In the genomic region with DNA sequence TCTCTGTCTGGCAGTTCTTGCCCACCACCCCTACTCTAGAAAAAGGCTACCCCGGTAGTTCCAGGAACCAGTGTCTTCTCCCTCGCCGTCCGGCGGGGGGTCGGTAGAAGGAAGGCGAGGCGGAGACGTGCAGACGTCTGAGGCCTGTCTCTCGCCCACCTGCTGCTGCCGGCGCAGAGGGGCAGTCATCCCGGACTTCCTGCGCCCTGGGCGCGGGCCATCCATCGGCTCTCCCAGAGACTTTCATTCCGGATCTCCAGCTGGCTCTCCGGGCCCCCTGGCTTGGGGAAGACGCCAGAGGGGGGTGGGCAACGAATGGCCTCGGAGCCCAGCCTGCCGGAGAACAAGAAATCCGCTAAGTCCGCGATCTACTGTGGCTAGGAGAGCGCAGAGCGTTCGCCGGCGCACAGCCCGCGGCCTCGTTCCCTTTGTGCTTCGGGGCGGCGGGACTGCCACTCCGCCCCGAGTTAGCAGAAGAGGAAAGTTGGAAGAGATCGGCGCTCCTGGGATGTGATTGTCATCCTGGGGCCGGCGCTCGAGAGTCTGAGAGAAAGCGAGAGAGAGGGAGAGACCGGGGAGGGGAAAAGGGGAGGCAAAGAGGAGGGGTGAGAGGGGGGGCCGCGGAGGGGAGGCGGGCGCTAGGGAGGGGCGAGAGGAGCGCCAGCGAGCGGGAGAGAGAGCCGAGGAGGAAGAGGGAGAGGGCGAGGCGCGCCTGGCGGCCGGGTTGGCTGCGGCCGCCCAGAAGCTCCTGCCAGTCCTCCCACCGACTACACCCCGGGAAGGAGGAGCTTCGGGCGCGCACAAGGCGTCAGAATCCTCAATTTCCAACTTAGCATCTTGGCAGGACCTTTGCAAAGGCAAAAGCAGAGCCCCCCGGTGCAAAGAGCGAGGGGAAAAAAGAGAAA, we compare ENCODE assay signal across 1 cellular context.
TF ChIP-seq lines count a peak whose summit lies in the region.

A gene (plus strand): TSS at position 832 of the 905 bp plus-strand sequence. CDS start 334 bp downstream, outside the sequence.

TF ChIP-seq in GM12878, 131 proteins besides CTCF, POLR2A, EP300 and RAD21 (continued from another document):
- TF ChIP-seq, protein P1, sequence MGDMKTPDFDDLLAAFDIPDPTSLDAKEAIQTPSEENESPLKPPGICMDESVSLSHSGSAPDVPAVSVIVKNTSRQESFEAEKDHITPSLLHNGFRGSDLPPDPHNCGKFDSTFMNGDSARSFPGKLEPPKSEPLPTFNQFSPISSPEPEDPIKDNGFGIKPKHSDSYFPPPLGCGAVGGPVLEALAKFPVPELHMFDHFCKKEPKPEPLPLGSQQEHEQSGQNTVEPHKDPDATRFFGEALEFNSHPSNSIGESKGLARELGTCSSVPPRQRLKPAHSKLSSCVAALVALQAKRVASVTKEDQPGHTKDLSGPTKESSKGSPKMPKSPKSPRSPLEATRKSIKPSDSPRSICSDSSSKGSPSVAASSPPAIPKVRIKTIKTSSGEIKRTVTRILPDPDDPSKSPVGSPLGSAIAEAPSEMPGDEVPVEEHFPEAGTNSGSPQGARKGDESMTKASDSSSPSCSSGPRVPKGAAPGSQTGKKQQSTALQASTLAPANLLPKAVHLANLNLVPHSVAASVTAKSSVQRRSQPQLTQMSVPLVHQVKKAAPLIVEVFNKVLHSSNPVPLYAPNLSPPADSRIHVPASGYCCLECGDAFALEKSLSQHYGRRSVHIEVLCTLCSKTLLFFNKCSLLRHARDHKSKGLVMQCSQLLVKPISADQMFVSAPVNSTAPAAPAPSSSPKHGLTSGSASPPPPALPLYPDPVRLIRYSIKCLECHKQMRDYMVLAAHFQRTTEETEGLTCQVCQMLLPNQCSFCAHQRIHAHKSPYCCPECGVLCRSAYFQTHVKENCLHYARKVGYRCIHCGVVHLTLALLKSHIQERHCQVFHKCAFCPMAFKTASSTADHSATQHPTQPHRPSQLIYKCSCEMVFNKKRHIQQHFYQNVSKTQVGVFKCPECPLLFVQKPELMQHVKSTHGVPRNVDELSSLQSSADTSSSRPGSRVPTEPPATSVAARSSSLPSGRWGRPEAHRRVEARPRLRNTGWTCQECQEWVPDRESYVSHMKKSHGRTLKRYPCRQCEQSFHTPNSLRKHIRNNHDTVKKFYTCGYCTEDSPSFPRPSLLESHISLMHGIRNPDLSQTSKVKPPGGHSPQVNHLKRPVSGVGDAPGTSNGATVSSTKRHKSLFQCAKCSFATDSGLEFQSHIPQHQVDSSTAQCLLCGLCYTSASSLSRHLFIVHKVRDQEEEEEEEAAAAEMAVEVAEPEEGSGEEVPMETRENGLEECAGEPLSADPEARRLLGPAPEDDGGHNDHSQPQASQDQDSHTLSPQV (IDR thresholded peaks at IDR 0.05) = no peak
- TF ChIP-seq MXI1 (IDR thresholded peaks at IDR 0.05; ENCODE audit: low read depth, low read length) (no peak), ZNF384 (IDR thresholded peaks at IDR 0.05; ENCODE audit: borderline replicate concordance, low read depth, low read length) (no peak), RB1 (IDR thresholded peaks at IDR 0.05; ENCODE audit: borderline replicate concordance) (no peak), ZBED1 (IDR thresholded peaks at IDR 0.05; ENCODE audit: borderline replicate concordance) (no peak), ZNF274 (IDR thresholded peaks at IDR 0.05; ENCODE audit: insufficient read depth, insufficient read length) (no peak), MTA3 (IDR thresholded peaks at IDR 0.05; ENCODE audit: borderline replicate concordance, low read length) (no peak), NFYA (IDR thresholded peaks at IDR 0.05; ENCODE audit: borderline replicate concordance, low read depth, low read length) (no peak), EGR1 (IDR thresholded peaks at IDR 0.05; ENCODE audit: borderline replicate concordance in 1 of 2, low read depth in 2 of 2, low read length in 2 of 2) (no peak), IRF4 (IDR thresholded peaks at IDR 0.05; ENCODE audit: low read depth, low read length) (no peak), CBX5 (IDR thresholded peaks at IDR 0.05; ENCODE audit: low read depth) (no peak), SP1 (IDR thresholded peaks at IDR 0.05; ENCODE audit: low read depth, low read length) (no peak), HCFC1 (IDR thresholded peaks at IDR 0.05; ENCODE audit: low read length) (no peak), ZZZ3 (IDR thresholded peaks at IDR 0.05; ENCODE audit: control insufficient read depth, insufficient read length, low read depth) (no peak), PML (IDR thresholded peaks at IDR 0.05; ENCODE audit: low read length) (no peak), CHD2 (IDR thresholded peaks at IDR 0.05; ENCODE audit: borderline replicate concordance, low read depth, low read length) (no peak), ETV6 (conservative IDR thresholded peaks at IDR 0.05 in 1 of 2, IDR thresholded peaks at IDR 0.05 in 1 of 2; ENCODE audit: borderline replicate concordance in 1 of 2, low read depth in 1 of 2) (no peak)
- TF ChIP-seq, protein P2, sequence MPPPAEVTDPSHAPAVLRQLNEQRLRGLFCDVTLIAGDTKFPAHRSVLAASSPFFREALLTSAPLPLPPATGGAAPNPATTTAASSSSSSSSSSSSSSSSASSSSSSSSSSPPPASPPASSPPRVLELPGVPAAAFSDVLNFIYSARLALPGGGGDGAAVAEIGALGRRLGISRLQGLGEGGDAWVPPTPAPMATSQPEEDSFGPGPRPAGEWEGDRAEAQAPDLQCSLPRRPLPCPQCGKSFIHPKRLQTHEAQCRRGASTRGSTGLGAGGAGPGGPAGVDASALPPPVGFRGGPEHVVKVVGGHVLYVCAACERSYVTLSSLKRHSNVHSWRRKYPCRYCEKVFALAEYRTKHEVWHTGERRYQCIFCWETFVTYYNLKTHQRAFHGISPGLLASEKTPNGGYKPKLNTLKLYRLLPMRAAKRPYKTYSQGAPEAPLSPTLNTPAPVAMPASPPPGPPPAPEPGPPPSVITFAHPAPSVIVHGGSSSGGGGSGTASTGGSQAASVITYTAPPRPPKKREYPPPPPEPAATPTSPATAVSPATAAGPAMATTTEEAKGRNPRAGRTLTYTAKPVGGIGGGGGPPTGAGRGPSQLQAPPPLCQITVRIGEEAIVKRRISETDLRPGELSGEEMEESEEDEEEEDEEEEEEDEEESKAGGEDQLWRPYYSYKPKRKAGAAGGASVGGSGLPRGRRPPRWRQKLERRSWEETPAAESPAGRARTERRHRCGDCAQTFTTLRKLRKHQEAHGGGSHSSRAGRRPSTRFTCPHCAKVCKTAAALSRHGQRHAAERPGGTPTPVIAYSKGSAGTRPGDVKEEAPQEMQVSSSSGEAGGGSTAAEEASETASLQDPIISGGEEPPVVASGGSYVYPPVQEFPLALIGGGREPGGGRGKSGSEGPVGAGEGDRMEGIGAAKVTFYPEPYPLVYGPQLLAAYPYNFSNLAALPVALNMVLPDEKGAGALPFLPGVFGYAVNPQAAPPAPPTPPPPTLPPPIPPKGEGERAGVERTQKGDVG (CRISPR knock-in tag; IDR thresholded peaks at IDR 0.05) = no peak
- TF ChIP-seq, protein P3, sequence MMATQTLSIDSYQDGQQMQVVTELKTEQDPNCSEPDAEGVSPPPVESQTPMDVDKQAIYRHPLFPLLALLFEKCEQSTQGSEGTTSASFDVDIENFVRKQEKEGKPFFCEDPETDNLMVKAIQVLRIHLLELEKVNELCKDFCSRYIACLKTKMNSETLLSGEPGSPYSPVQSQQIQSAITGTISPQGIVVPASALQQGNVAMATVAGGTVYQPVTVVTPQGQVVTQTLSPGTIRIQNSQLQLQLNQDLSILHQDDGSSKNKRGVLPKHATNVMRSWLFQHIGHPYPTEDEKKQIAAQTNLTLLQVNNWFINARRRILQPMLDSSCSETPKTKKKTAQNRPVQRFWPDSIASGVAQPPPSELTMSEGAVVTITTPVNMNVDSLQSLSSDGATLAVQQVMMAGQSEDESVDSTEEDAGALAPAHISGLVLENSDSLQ (IDR thresholded peaks at IDR 0.05) = no peak
